Comparison of ENCODE assay signal across 8 cellular contexts in the genomic region with DNA sequence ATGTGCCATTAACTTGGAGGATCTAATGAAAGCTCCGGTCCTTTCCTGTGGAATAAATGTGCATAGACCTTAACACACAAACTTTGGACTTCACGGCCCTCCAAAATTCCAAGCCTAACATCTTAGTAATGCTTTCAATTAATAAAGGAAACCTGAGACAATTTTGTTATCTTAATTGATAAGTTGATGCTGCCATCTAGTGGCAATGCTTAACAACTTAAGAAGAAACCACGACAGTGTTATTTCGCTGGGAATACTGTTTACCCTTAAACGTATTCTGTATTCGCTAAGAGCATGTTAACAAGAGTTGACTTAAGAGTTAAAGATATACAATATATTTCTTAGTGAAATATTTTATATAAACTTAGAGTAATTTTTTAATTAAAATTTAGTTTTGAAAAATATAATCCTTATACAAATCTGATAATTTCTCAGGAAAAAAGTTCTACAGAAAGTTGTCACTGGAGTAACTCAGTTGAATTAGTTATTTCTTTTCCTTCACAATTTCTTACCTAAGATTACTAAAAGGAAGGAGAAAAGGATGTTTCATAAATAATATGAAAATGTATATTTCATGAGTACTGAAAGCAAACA. TPM values are rescaled to one million over a fixed set of nuclear protein-coding genes. Genes with fewer than 3 reads are reported as not detected.
DNase-seq lines count a peak whose midpoint lies in the region; ATAC-seq, FAIRE-seq and TF ChIP-seq lines count a peak whose summit lies in the region.

No MANE protein-coding gene starts in this region.

- no peak for FAIRE-seq in D721Med (lab: Jason Lieb, UNC)

- no peak overlapping the region for H3K27ac Mint-ChIP-seq in HFFc6

- ATAC-seq in GM21737 (IDR thresholded peaks at IDR 0.05; ENCODE audit: unreplicated experiment) (no peak), GM19467 (IDR thresholded peaks at IDR 0.05; ENCODE audit: unreplicated experiment) (no peak)

- DNase-seq in D721Med (ENCODE audit: insufficient read length, low spot score) = no peak
- peak; percentile 35 for DNase-seq in HFFc6
- DNase-seq in NCI-H748 (lab: John Stamatoyannopoulos, UW; ENCODE audit: unreplicated experiment) = peak; percentile 83
- peak; percentile 76 for DNase-seq in choroid plexus epithelial cell (ENCODE audit: low read depth)
- peak; percentile 48 for DNase-seq in midbrain (lab: John Stamatoyannopoulos, UW)
- no peak for DNase-seq in stimulated activated CD4-positive, alpha-beta T cell treated with anti-CD3 and anti-CD28 coated beads, Interleukin-4, amount 100 ng/mL, for 1 hour

- H3K4me3 Mint-ChIP-seq in HFFc6 = peak overlapping the region; percentile 64; the same call in 1 of the 2 replicates

- H3K4me3 ChIP-seq in choroid plexus epithelial cell (ENCODE audit: low read depth, low read length) = no peak overlapping the region

- no peaks in the 10 kb centered on the region for H3K9me3 Mint-ChIP-seq in HFFc6

- H3K4me1 Mint-ChIP-seq in HFFc6 (ENCODE audit: low read depth) = no peaks in the 10 kb centered on the region

- H3K27me3 Mint-ChIP-seq in HFFc6 (ENCODE audit: insufficient read depth) = no peaks in the 10 kb centered on the region

- no peaks in the 10 kb centered on the region for H3K36me3 Mint-ChIP-seq in HFFc6 (ENCODE audit: low read depth)

- TF ChIP-seq CTCF in D721Med (IDR thresholded peaks at IDR 0.05; ENCODE audit: insufficient read depth, missing control alignments) (peak; percentile 82), HFFc6 (IDR thresholded peaks at IDR 0.05) (peak; percentile 86), choroid plexus epithelial cell (conservative IDR thresholded peaks at IDR 0.05; ENCODE audit: low read depth, low read length) (peak; percentile 54)

RNA-seq across cellular contexts. Expression of a gene that starts 35.0 kb away (rescaled TPM):
- not detected for total RNA-seq in HFFc6 (2021; fragmentation: NEBNext Ultra II Directional; extraction: Animal tissue kit (Norgen Biotek cat#: 25700))

Comparison
In these comparisons a context has a peak if more than half of its experiments do, and no peak if none do; other contexts are left out.
1. DNase-seq: peak in HFFc6 (single experiment), NCI-H748 (single experiment), choroid plexus epithelial cell (single experiment) and midbrain (single experiment); none in D721Med (single experiment) and stimulated activated CD4-positive, alpha-beta T cell treated with anti-CD3 and anti-CD28 coated beads, Interleukin-4, amount 100 ng/mL, for 1 hour (single experiment).
2. Peak in every context shown above with its lines, with median percentiles within 50 percentile points of each other: CTCF ChIP-seq.